In genomic region chr12:21190016-21190415, GRCh38 we compare ENCODE assay signal across 2 cellular contexts.
TF ChIP-seq lines count a peak whose summit lies in the region.

No MANE protein-coding gene starts in this region.

TF ChIP-seq in liver, 16 proteins besides CTCF, POLR2A, EP300 and RAD21 (continued from another document):
- no peak for TF ChIP-seq NR2F2 (IDR thresholded peaks at IDR 0.05)

TF ChIP-seq in HepG2, 621 proteins besides CTCF, POLR2A, EP300 and RAD21:
- TF ChIP-seq, protein P1, sequence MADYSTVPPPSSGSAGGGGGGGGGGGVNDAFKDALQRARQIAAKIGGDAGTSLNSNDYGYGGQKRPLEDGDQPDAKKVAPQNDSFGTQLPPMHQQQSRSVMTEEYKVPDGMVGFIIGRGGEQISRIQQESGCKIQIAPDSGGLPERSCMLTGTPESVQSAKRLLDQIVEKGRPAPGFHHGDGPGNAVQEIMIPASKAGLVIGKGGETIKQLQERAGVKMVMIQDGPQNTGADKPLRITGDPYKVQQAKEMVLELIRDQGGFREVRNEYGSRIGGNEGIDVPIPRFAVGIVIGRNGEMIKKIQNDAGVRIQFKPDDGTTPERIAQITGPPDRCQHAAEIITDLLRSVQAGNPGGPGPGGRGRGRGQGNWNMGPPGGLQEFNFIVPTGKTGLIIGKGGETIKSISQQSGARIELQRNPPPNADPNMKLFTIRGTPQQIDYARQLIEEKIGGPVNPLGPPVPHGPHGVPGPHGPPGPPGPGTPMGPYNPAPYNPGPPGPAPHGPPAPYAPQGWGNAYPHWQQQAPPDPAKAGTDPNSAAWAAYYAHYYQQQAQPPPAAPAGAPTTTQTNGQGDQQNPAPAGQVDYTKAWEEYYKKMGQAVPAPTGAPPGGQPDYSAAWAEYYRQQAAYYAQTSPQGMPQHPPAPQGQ (CRISPR knock-in tag; IDR thresholded peaks at IDR 0.05; ENCODE audit: borderline replicate concordance) = no peak
- TF ChIP-seq ZBTB42 (CRISPR knock-in tag; IDR thresholded peaks at IDR 0.05) (no peak), ESRRA (CRISPR knock-in tag; IDR thresholded peaks at IDR 0.05; ENCODE audit: low read depth) (no peak), PCBP1 (IDR thresholded peaks at IDR 0.05; ENCODE audit: borderline replicate concordance, low read depth, low read length) (no peak), TOE1 (CRISPR knock-in tag; IDR thresholded peaks at IDR 0.05) (no peak), TOPORS (CRISPR knock-in tag; IDR thresholded peaks at IDR 0.05) (no peak), PHB2 (IDR thresholded peaks at IDR 0.05; ENCODE audit: partially characterized antibody) (no peak), AGO1 (IDR thresholded peaks at IDR 0.05; ENCODE audit: low read depth, low read length, poor library complexity, severe bottlenecking) (no peak)
- TF ChIP-seq, protein P2, sequence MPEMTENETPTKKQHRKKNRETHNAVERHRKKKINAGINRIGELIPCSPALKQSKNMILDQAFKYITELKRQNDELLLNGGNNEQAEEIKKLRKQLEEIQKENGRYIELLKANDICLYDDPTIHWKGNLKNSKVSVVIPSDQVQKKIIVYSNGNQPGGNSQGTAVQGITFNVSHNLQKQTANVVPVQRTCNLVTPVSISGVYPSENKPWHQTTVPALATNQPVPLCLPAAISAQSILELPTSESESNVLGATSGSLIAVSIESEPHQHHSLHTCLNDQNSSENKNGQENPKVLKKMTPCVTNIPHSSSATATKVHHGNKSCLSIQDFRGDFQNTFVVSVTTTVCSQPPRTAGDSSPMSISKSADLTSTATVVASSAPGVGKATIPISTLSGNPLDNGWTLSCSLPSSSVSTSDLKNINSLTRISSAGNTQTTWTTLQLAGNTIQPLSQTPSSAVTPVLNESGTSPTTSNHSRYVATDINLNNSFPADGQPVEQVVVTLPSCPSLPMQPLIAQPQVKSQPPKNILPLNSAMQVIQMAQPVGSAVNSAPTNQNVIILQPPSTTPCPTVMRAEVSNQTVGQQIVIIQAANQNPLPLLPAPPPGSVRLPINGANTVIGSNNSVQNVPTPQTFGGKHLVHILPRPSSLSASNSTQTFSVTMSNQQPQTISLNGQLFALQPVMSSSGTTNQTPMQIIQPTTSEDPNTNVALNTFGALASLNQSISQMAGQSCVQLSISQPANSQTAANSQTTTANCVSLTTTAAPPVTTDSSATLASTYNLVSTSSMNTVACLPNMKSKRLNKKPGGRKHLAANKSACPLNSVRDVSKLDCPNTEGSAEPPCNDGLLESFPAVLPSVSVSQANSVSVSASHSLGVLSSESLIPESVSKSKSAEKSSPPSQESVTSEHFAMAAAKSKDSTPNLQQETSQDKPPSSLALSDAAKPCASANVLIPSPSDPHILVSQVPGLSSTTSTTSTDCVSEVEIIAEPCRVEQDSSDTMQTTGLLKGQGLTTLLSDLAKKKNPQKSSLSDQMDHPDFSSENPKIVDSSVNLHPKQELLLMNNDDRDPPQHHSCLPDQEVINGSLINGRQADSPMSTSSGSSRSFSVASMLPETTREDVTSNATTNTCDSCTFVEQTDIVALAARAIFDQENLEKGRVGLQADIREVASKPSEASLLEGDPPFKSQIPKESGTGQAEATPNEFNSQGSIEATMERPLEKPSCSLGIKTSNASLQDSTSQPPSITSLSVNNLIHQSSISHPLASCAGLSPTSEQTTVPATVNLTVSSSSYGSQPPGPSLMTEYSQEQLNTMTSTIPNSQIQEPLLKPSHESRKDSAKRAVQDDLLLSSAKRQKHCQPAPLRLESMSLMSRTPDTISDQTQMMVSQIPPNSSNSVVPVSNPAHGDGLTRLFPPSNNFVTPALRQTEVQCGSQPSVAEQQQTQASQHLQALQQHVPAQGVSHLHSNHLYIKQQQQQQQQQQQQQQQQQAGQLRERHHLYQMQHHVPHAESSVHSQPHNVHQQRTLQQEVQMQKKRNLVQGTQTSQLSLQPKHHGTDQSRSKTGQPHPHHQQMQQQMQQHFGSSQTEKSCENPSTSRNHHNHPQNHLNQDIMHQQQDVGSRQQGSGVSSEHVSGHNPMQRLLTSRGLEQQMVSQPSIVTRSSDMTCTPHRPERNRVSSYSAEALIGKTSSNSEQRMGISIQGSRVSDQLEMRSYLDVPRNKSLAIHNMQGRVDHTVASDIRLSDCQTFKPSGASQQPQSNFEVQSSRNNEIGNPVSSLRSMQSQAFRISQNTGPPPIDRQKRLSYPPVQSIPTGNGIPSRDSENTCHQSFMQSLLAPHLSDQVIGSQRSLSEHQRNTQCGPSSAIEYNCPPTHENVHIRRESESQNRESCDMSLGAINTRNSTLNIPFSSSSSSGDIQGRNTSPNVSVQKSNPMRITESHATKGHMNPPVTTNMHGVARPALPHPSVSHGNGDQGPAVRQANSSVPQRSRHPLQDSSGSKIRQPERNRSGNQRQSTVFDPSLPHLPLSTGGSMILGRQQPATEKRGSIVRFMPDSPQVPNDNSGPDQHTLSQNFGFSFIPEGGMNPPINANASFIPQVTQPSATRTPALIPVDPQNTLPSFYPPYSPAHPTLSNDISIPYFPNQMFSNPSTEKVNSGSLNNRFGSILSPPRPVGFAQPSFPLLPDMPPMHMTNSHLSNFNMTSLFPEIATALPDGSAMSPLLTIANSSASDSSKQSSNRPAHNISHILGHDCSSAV (CRISPR knock-in tag; IDR thresholded peaks at IDR 0.05; ENCODE audit: borderline replicate concordance) = no peak
TF ChIP-seq in HepG2: peak in this region for 0.
